8 cellular contexts compared by ENCODE assay signal in genomic region chr9:127937383-127938297, GRCh38.
DNase-seq lines count a peak whose midpoint lies in the region; ATAC-seq and TF ChIP-seq lines count a peak whose summit lies in the region.

A gene with protein sequence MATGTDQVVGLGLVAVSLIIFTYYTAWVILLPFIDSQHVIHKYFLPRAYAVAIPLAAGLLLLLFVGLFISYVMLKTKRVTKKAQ (minus strand): TSS chr9:127937854. CDS start chr9:127937820, 34 bp downstream.

- no peaks in the 10 kb centered on the region for H3K36me3 ChIP-seq in RWPE2 (ENCODE audit: low read depth)

- peak; percentile 89 for DNase-seq in DMS53 treated with DMSO at 0.1 percent for 48 hours (lab: John Stamatoyannopoulos, UW; ENCODE audit: unreplicated experiment)
- DNase-seq in KBM-7: peak; percentile 86
- DNase-seq in RWPE2 (ENCODE audit: low spot score): no peak
- peak; percentile 80 for DNase-seq in activated T-helper 9 cell treated with anti-CD3 and anti-CD28 coated beads, Interleukin-2, amount 50 U/mL, for 16 hours (ENCODE audit: low read depth)
- DNase-seq in fibroblast of the conjunctiva (ENCODE audit: low read depth): peak; percentile 68
- peak; percentile 83 for DNase-seq in stimulated activated naive CD4-positive, alpha-beta T cell treated with Interleukin-2 at 50 U/mL for 16 hours (lab: John Stamatoyannopoulos, UW)

- no peaks in the 10 kb centered on the region for H3K9me3 ChIP-seq in RWPE2 (ENCODE audit: severe bottlenecking)

- ATAC-seq in GM21619 (IDR thresholded peaks at IDR 0.05; ENCODE audit: unreplicated experiment) (peak; percentile 92), RWPE2 (ENCODE audit: low read depth) (peak; percentile 92)

- peak within 1 kb of the TSS; percentile 62 for H3K4me3 ChIP-seq in RWPE2 (ENCODE audit: severe bottlenecking)

- no peak for TF ChIP-seq CTCF in RWPE2 (IDR thresholded peaks at IDR 0.05; ENCODE audit: poor library complexity, severe bottlenecking)
- no peak for TF ChIP-seq CTCF in nephron (IDR thresholded peaks at IDR 0.05; ENCODE audit: unreplicated experiment in 3 of 3)

- H3K4me3 Mint-ChIP-seq in nephron: peak within 1 kb of the TSS; percentile 90 to 99 (median 97)

- peaks cover 13% of the 10 kb centered on the region for H3K36me3 Mint-ChIP-seq in nephron (ENCODE audit: low read depth)

- H3K4me1 Mint-ChIP-seq in nephron: peaks cover 52% of the 10 kb centered on the region

- peak within 1 kb of the TSS; percentile 17 to 89 (median 78) for H3K27ac Mint-ChIP-seq in nephron

- peak within 1 kb of the TSS; percentile 22 for H3K27ac ChIP-seq in RWPE2 (ENCODE audit: poor library complexity, severe bottlenecking)

- no peaks in the 10 kb centered on the region for H3K9me3 Mint-ChIP-seq in nephron

- no peaks in the 10 kb centered on the region for H3K27me3 ChIP-seq in RWPE2 (ENCODE audit: insufficient read depth, poor library complexity, severe bottlenecking)

- H3K4me1 ChIP-seq in RWPE2 (ENCODE audit: insufficient read depth, poor library complexity, severe bottlenecking): peaks cover 6% of the 10 kb centered on the region

- in situ Hi-C loops in KBM-7 (cut with MboI; ENCODE audit: low pct_unique_long_range_greater_than_20kb, low sequenced_read_pairs): no loop called here

- H3K27me3 Mint-ChIP-seq in nephron (ENCODE audit: low read depth): no peaks in the 10 kb centered on the region
